ENCODE assay signal across 13 cellular contexts in the genomic region with DNA sequence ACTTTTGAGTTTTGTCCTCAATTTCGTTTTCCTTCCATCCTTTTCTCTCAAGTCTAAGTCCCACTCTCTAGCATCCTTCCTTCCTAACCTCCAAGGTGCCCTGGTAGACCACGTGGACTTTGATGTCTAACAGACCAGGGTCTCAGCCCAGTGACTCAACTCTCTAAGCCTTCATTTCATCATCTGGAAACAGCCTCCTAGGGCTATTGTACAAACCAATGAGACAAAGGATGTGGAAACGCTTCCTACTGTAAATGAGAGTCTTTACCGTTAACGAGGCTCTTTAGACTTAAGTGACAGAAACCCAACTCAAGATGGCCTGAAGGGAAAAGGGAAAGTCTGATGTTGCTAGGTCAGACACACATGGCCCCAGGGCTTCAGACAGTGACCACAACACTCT. TPM values are rescaled to one million over a fixed set of nuclear protein-coding genes. Genes with fewer than 3 reads are reported as not detected.
DNase-seq lines count a peak whose midpoint lies in the region; ATAC-seq, FAIRE-seq and TF ChIP-seq lines count a peak whose summit lies in the region.
"Had no signal": no experiment of that assay in that cellular context is flagged by ENCODE, and none has a peak within 500 bp of the region (broad histone marks: within the 10 kb centered on the region; RNA-seq: fewer than 3 reads in every experiment).

No MANE protein-coding gene starts in this region.

- peaks cover 6% of the 10 kb centered on the region for H3K4me1 Mint-ChIP-seq in activated naive CD8-positive, alpha-beta T cell (ENCODE audit: low read depth)

- peak; percentile 87 for FAIRE-seq in A549 (lab: Jason Lieb, UNC)

- CTCF ChIA-PET in A549 (lab: Yijun Ruan, JAX): interaction anchor here (0.8 to 2.1 kb wide), 6 partner anchors 8 to 288 kb away, joined by 3 to 9 read pairs (median 4); no protein-coding TSS in a partner anchor

- peak overlapping the region; percentile 48 for H3K4me2 ChIP-seq in A549

- H3K4me1 ChIP-seq in A549: peaks cover 43% of the 10 kb centered on the region
- H3K4me1 ChIP-seq: esophagus squamous epithelium, sigmoid colon had no signal

- POLR2A ChIA-PET in A549 (lab: Yijun Ruan, JAX): interaction anchor here (0.6 to 1.2 kb wide), 2 partner anchors 13 to 49 kb away, joined by 3 read pairs; no protein-coding TSS in a partner anchor

- no peak overlapping the region for H3K4me3 Mint-ChIP-seq in activated naive CD8-positive, alpha-beta T cell

- H3K27ac Mint-ChIP-seq in activated naive CD8-positive, alpha-beta T cell: peak overlapping the region; percentile 82

- no peaks in the 10 kb centered on the region for H3K9me3 ChIP-seq in A549
- H3K9me3 ChIP-seq: esophagus squamous epithelium, sigmoid colon, thoracic aorta had no signal

- H3K36me3 Mint-ChIP-seq in activated naive CD8-positive, alpha-beta T cell: peaks cover 8% of the 10 kb centered on the region

- H3K4me3 ChIP-seq in A549: no peak overlapping the region
- H3K4me3 ChIP-seq: esophagus squamous epithelium, sigmoid colon, thoracic aorta had no signal

- TF ChIP-seq POLR2A in A549 (IDR thresholded peaks at IDR 0.05; ENCODE audit: low read length): no peak

- TF ChIP-seq RAD21 in A549 (conservative IDR thresholded peaks at IDR 0.05 in 1 of 2, IDR thresholded peaks at IDR 0.05 in 1 of 2): no peak

- ATAC-seq in A549: peak; percentile 31 to 35; a peak in 3 of 6 replicates
- ATAC-seq in GM18502 (IDR thresholded peaks at IDR 0.05; ENCODE audit: poor library complexity, unreplicated experiment): no peak

- H3K27ac ChIP-seq in A549: peak overlapping the region; percentile 63 to 80
- H3K27ac ChIP-seq: esophagus squamous epithelium, sigmoid colon, thoracic aorta had no signal

- WGBS in A549 (ENCODE audit: missing lambda C conversion rate): 65% methylated on average over 5 of the region's 5 CpGs

- peaks cover 2% of the 10 kb centered on the region for H3K27me3 Mint-ChIP-seq in activated naive CD8-positive, alpha-beta T cell

- H3K9me3 Mint-ChIP-seq in activated naive CD8-positive, alpha-beta T cell (ENCODE audit: low read depth): no peaks in the 10 kb centered on the region

- no peak for TF ChIP-seq EP300 in A549 (IDR thresholded peaks at IDR 0.05)

- no peak for TF ChIP-seq CTCF in A549 (IDR thresholded peaks at IDR 0.05)

- DNase-seq in A549 (ENCODE audit: low read depth in 1 of 2, low spot score in 1 of 2) (peak in 1 of 2 experiments; percentile 41), ELF-1 (ENCODE audit: low read depth, low spot score) (peak; percentile 49), M059J (ENCODE audit: low read depth) (peak; percentile 91), kidney glomerular epithelial cell (lab: John Stamatoyannopoulos, UW) (no peak), iPS-NIHi7 (ENCODE audit: extremely low spot score) (no peak)
- DNase-seq: esophagus squamous epithelium, hippocampal formation, NCI-H2029 treated with DMSO at 0.1 percent for 48 hours, sigmoid colon had no signal

TF ChIP-seq in A549, 52 proteins besides CTCF, POLR2A, EP300 and RAD21:
- TF ChIP-seq EHMT2 (IDR thresholded peaks at IDR 0.05; ENCODE audit: low read depth) (no peak), CHD4 (IDR thresholded peaks at IDR 0.05; ENCODE audit: borderline replicate concordance) (no peak), GATA3 (IDR thresholded peaks at IDR 0.05; ENCODE audit: borderline replicate concordance) (no peak), CHD2 (IDR thresholded peaks at IDR 0.05; ENCODE audit: low read length, partially characterized antibody) (no peak), CBX2 (IDR thresholded peaks at IDR 0.05; ENCODE audit: borderline replicate concordance, low read depth) (no peak), PHF8 (IDR thresholded peaks at IDR 0.05; ENCODE audit: borderline replicate concordance, low read depth) (no peak), FOXS1 (CRISPR knock-in tag; IDR thresholded peaks at IDR 0.05) (no peak), NPAS2 (CRISPR knock-in tag; IDR thresholded peaks at IDR 0.05; ENCODE audit: borderline replicate concordance) (no peak), HOXB13 (CRISPR knock-in tag; IDR thresholded peaks at IDR 0.05; ENCODE audit: low read depth) (no peak), TP53 (CRISPR knock-in tag; IDR thresholded peaks at IDR 0.05) (no peak), BHLHE40 (IDR thresholded peaks at IDR 0.05; ENCODE audit: low read depth, low read length) (no peak), NFE2L2 (conservative IDR thresholded peaks at IDR 0.05; ENCODE audit: low read length) (no peak)
- TF ChIP-seq, protein P1, sequence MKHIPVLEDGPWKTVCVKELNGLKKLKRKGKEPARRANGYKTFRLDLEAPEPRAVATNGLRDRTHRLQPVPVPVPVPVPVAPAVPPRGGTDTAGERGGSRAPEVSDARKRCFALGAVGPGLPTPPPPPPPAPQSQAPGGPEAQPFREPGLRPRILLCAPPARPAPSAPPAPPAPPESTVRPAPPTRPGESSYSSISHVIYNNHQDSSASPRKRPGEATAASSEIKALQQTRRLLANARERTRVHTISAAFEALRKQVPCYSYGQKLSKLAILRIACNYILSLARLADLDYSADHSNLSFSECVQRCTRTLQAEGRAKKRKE (CRISPR knock-in tag; IDR thresholded peaks at IDR 0.05; ENCODE audit: low read depth): no peak
- TF ChIP-seq, protein P2, sequence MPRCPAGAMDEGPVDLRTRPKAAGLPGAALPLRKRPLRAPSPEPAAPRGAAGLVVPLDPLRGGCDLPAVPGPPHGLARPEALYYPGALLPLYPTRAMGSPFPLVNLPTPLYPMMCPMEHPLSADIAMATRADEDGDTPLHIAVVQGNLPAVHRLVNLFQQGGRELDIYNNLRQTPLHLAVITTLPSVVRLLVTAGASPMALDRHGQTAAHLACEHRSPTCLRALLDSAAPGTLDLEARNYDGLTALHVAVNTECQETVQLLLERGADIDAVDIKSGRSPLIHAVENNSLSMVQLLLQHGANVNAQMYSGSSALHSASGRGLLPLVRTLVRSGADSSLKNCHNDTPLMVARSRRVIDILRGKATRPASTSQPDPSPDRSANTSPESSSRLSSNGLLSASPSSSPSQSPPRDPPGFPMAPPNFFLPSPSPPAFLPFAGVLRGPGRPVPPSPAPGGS (IDR thresholded peaks at IDR 0.05): no peak
TF ChIP-seq in A549: peak in this region for 0.

RNA-seq across cellular contexts. Expression of a gene that starts 49.2 kb away (rescaled TPM):
- polyA plus RNA-seq in A549 (2011; rRNA removed) (365 and 415 TPM in 2 replicates), A549 (2017; fragmentation: RNase III; extraction: RNeasy Plus Mini Kit Qiagen cat#74134 plus additional on column Dnase treatment) (360 to 395 TPM (median 360 TPM) in 3 replicates)
- 262 and 269 TPM in 2 replicates for polyA plus RNA-seq in A549 (2012; cell fraction: cytosol; rRNA removed)
- 257 and 259 TPM in 2 replicates for polyA plus RNA-seq in A549 (2012; cell fraction: nucleus; rRNA removed)
- 372 and 391 TPM in 2 replicates for polyA minus RNA-seq in A549 (2011; rRNA and poly(A)+ RNA removed)
- total RNA-seq in M059J (2014; rRNA removed; shearing (Covaris generic)): not detected in 2 replicates
- total RNA-seq: lung microvascular endothelial cell, thoracic aorta had no signal

Comparison
In these comparisons a context has a peak if more than half of its experiments do, and no peak if none do; other contexts are left out.
1. DNase-seq: peak in ELF-1 (single experiment) and M059J (single experiment); none in kidney glomerular epithelial cell (single experiment) and iPS-NIHi7 (single experiment).